20 cellular contexts compared by ENCODE assay signal in the genomic region with DNA sequence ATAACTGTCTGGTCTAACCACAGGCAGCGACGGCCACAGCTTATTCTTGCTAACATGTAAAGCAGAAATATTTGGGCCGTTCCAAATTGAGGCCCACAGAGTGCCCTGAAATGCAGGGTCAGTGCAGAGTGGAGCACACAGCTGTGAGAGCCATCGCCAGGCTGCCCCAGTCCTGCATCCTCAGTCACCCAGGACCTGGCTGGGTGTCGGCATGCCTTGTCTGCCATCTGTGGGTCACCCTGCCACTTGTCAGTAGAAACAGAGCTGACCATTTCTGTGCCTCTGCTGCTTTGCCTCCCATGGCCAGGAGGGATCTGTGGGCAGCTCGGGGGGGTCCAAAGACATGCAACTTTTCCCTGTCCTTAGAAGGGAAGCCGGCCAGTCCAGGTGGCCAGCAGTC. TPM values are rescaled to one million over a fixed set of nuclear protein-coding genes. Genes with fewer than 3 reads are reported as not detected.
DNase-seq lines count a peak whose midpoint lies in the region; ATAC-seq and TF ChIP-seq lines count a peak whose summit lies in the region.
"Had no signal": no experiment of that assay in that cellular context is flagged by ENCODE, and none has a peak within 500 bp of the region (broad histone marks: within the 10 kb centered on the region; RNA-seq: fewer than 3 reads in every experiment).

No MANE protein-coding gene starts in this region.

- TF ChIP-seq POLR2A in vagina (IDR thresholded peaks at IDR 0.05): no peak

- in situ Hi-C loops in G401 (cut with HindIII; ENCODE audit: low sequenced_read_pairs): no loop called here

- peak; percentile 39; the same call in 1 of the 3 replicates for ATAC-seq in SK-N-SH treated with all-trans-retinoic acid at 6 μM for 48 hours
- peak; percentile 34 to 81 for ATAC-seq in left cardiac atrium
- peak; percentile 80 for ATAC-seq in sciatic nerve
- no peak for ATAC-seq in stimulated activated naive B cell treated with anti-CD40 and anti-IgM and Interleukin-4, amounts not matched to agents 10 μg/mL and 1 μg/mL and 100 μg/mL, for 72 hours (replicated peaks)
- ATAC-seq: CD8-positive, alpha-beta T cell had no signal

- H3K27ac ChIP-seq in vagina: no peak overlapping the region
- H3K27ac ChIP-seq: esophagus squamous epithelium had no signal

- peaks cover 0 to 36% of the 10 kb centered on the region in 2 donors for H3K36me3 ChIP-seq in vagina

- H3K9me3 ChIP-seq in vagina: no peaks in the 10 kb centered on the region
- H3K9me3 ChIP-seq: esophagus squamous epithelium had no signal

- peaks cover 5% of the 10 kb centered on the region in 2 donors for H3K27me3 Mint-ChIP-seq in stimulated activated naive B cell treated with anti-CD40 and anti-IgM and Interleukin-4, amounts not matched to agents 10 μg/mL and 1 μg/mL and 100 μg/mL, for 72 hours
- H3K27me3 Mint-ChIP-seq in activated T-cell treated with anti-CD3 and anti-CD28 coated beads, Interleukin-2, amount 50 U/mL, for 24 hours: peaks cover 13% of the 10 kb centered on the region

- peaks cover 2 to 3% of the 10 kb centered on the region in 2 donors for H3K9me3 Mint-ChIP-seq in stimulated activated naive B cell treated with anti-CD40 and anti-IgM and Interleukin-4, amounts not matched to agents 10 μg/mL and 1 μg/mL and 100 μg/mL, for 72 hours
- H3K9me3 Mint-ChIP-seq in activated T-cell treated with anti-CD3 and anti-CD28 coated beads, Interleukin-2, amount 50 U/mL, for 24 hours: no peaks in the 10 kb centered on the region
- H3K9me3 Mint-ChIP-seq: activated naive CD4-positive, alpha-beta T cell treated with anti-CD3 and anti-CD28 coated beads for 36 hours; CD8-positive, alpha-beta T cell had no signal

- H3K36me3 Mint-ChIP-seq in stimulated activated naive B cell treated with anti-CD40 and anti-IgM and Interleukin-4, amounts not matched to agents 10 μg/mL and 1 μg/mL and 100 μg/mL, for 72 hours: peaks cover 0 to 3% of the 10 kb centered on the region in 2 donors
- no peaks in the 10 kb centered on the region for H3K36me3 Mint-ChIP-seq in activated T-cell treated with anti-CD3 and anti-CD28 coated beads, Interleukin-2, amount 50 U/mL, for 24 hours (ENCODE audit: low read depth)
- H3K36me3 Mint-ChIP-seq: CD8-positive, alpha-beta T cell had no signal

- no peak overlapping the region for H3K4me3 ChIP-seq in vagina
- H3K4me3 ChIP-seq: esophagus squamous epithelium had no signal

- no peak for TF ChIP-seq CTCF in vagina (IDR thresholded peaks at IDR 0.05)

- intact Hi-C loops in left cardiac atrium (cut with DNase I) (no loop called here), sciatic nerve (cut with DNase I) (no loop called here), vagina (cut with DNase I) (no loop called here)

- H3K27ac Mint-ChIP-seq in stimulated activated naive B cell treated with anti-CD40 and anti-IgM and Interleukin-4, amounts not matched to agents 10 μg/mL and 1 μg/mL and 100 μg/mL, for 72 hours: no peak overlapping the region
- H3K27ac Mint-ChIP-seq in activated T-cell treated with anti-CD3 and anti-CD28 coated beads, Interleukin-2, amount 50 U/mL, for 24 hours: no peak overlapping the region
- H3K27ac Mint-ChIP-seq: activated naive CD4-positive, alpha-beta T cell treated with anti-CD3 and anti-CD28 coated beads for 36 hours; CD8-positive, alpha-beta T cell had no signal

- H3K4me3 Mint-ChIP-seq in stimulated activated naive B cell treated with anti-CD40 and anti-IgM and Interleukin-4, amounts not matched to agents 10 μg/mL and 1 μg/mL and 100 μg/mL, for 72 hours: no peak overlapping the region
- no peak overlapping the region for H3K4me3 Mint-ChIP-seq in activated T-cell treated with anti-CD3 and anti-CD28 coated beads, Interleukin-2, amount 50 U/mL, for 24 hours
- H3K4me3 Mint-ChIP-seq: activated naive CD4-positive, alpha-beta T cell treated with anti-CD3 and anti-CD28 coated beads for 36 hours; CD8-positive, alpha-beta T cell had no signal

- no peaks in the 10 kb centered on the region for H3K27me3 ChIP-seq in vagina
- H3K27me3 ChIP-seq: esophagus squamous epithelium had no signal

- DNase-seq in G401 (ENCODE audit: low spot score) (peak; percentile 24), left cardiac atrium (no peak), sciatic nerve (ENCODE audit: low spot score) (no peak), vagina (ENCODE audit: extremely low spot score in 2 of 2) (no peak)
- no peak for DNase-seq in stimulated activated naive B cell treated with anti-CD40 and anti-IgM and Interleukin-4, amounts not matched to agents 10 μg/mL and 1 μg/mL and 100 μg/mL, for 72 hours
- no peak for DNase-seq in activated T-cell treated with anti-CD3 and anti-CD28 coated beads, Interleukin-2, amount 50 U/mL, for 24 hours
- DNase-seq: activated CD4-positive, alpha-beta T cell treated with anti-CD3 and anti-CD28 coated beads for 48 hours; activated CD8-positive, alpha-beta memory T cell treated with anti-CD3 and anti-CD28 coated beads, Interleukin-2, amount 50 U/mL, for 4 hours; activated naive CD4-positive, alpha-beta T cell treated with anti-CD3 and anti-CD28 coated beads for 36 hours; CD8-positive, alpha-beta T cell; esophagus squamous epithelium; kidney glomerular epithelial cell; NCI-H1105; NCI-H2227 treated with DMSO at 0.1 percent for 48 hours; SHP77 treated with DMSO at 0.1 percent for 48 hours; small intestine; T-helper 9 cell had no signal

- H3K4me1 Mint-ChIP-seq in stimulated activated naive B cell treated with anti-CD40 and anti-IgM and Interleukin-4, amounts not matched to agents 10 μg/mL and 1 μg/mL and 100 μg/mL, for 72 hours: no peaks in the 10 kb centered on the region
- no peaks in the 10 kb centered on the region for H3K4me1 Mint-ChIP-seq in activated T-cell treated with anti-CD3 and anti-CD28 coated beads, Interleukin-2, amount 50 U/mL, for 24 hours (ENCODE audit: low read depth)

- H3K4me1 ChIP-seq in vagina: no peaks in the 10 kb centered on the region
- H3K4me1 ChIP-seq: esophagus squamous epithelium had no signal

TF ChIP-seq in SK-N-SH treated with all-trans-retinoic acid at 6 μM for 48 hours, 23 proteins besides CTCF, POLR2A, EP300 and RAD21:
- TF ChIP-seq, protein P1, sequence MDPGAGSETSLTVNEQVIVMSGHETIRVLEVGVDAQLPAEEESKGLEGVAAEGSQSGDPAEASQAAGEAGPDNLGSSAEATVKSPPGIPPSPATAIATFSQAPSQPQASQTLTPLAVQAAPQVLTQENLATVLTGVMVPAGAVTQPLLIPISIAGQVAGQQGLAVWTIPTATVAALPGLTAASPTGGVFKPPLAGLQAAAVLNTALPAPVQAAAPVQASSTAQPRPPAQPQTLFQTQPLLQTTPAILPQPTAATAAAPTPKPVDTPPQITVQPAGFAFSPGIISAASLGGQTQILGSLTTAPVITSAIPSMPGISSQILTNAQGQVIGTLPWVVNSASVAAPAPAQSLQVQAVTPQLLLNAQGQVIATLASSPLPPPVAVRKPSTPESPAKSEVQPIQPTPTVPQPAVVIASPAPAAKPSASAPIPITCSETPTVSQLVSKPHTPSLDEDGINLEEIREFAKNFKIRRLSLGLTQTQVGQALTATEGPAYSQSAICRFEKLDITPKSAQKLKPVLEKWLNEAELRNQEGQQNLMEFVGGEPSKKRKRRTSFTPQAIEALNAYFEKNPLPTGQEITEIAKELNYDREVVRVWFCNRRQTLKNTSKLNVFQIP (CRISPR knock-in tag; IDR thresholded peaks at IDR 0.05; ENCODE audit: borderline replicate concordance, low read depth): no peak
- TF ChIP-seq ZNF70 (CRISPR knock-in tag; IDR thresholded peaks at IDR 0.05) (no peak), ZNF565 (CRISPR knock-in tag; conservative IDR thresholded peaks at IDR 0.05; ENCODE audit: low read depth) (no peak), PPARA (CRISPR knock-in tag; IDR thresholded peaks at IDR 0.05; ENCODE audit: borderline replicate concordance) (no peak)

RNA-seq across cellular contexts. Expression of a gene that starts 57.3 kb away (rescaled TPM):
- total RNA-seq in G401 (2014; rRNA removed; shearing (Covaris generic)): not detected in 2 replicates
- under 1 TPM in 1 of 2 donors, not detected in 1; 0.37 TPM for total RNA-seq in left cardiac atrium
- 0.89 TPM for total RNA-seq in sciatic nerve
- total RNA-seq in vagina: not detected
- total RNA-seq: activated naive CD4-positive, alpha-beta T cell treated with anti-CD3 and anti-CD28 coated beads for 36 hours; CD8-positive, alpha-beta T cell; Daoy; esophagus squamous epithelium; mononuclear cell had no signal

Comparison
In these comparisons a context has a peak if more than half of its experiments do, and no peak if none do; other contexts are left out.
1. ATAC-seq: peak in SK-N-SH treated with all-trans-retinoic acid at 6 μM for 48 hours (single experiment), left cardiac atrium (2 of 2) and sciatic nerve (single experiment); none in stimulated activated naive B cell treated with anti-CD40 and anti-IgM and Interleukin-4, amounts not matched to agents 10 μg/mL and 1 μg/mL and 100 μg/mL, for 72 hours (0 of 2).